15 cellular contexts compared by ENCODE assay signal in the genomic region with DNA sequence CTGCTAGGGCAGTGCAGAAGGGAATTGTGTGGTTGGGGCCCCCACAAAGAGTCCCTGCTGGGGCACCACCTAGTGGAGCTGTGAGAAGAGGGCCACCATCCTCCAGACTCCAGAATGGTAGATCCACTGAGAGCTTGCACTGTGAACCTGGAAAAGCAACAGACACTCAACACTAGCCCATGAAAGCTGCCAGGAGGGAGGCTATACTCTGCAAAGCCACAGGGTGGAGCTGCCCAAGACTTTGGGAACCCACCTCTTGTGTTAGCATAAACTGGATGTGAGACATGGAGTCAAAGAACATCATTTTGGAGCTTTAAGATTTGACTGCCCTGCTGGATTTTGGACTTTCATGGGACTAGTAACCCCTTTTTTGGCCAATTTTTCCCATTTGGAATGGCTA.
A peak's percentile ranks its signal among the peaks of the same experiment; 100 is the strongest.
DNase-seq lines count a peak whose midpoint lies in the region; ATAC-seq and TF ChIP-seq lines count a peak whose summit lies in the region.
"Had no signal": no experiment of that assay in that cellular context is flagged by ENCODE, and none has a peak within 500 bp of the region (broad histone marks: within the 10 kb centered on the region; RNA-seq: fewer than 3 reads in every experiment).

No MANE protein-coding gene starts in this region.

- H3K9me3 Mint-ChIP-seq in endodermal cell: peaks cover 23% of the 10 kb centered on the region

- TF ChIP-seq CTCF in GM12865 (IDR thresholded peaks at IDR 0.05; ENCODE audit: insufficient read depth, low read depth, low read length, missing control alignments) (peak; percentile 5), NB4 (IDR thresholded peaks at IDR 0.05; ENCODE audit: low read depth, low read length) (peak; percentile 31), endodermal cell (conservative IDR thresholded peaks at IDR 0.05) (peak; percentile 47)

- no peak overlapping the region for H3K4me3 Mint-ChIP-seq in endodermal cell
- H3K4me3 Mint-ChIP-seq: CD8-positive, alpha-beta memory T cell had no signal

- H3K4me3 ChIP-seq in GM12865 (ENCODE audit: low read depth, low read length) (no peak overlapping the region), NB4 (ENCODE audit: low read depth, low read length) (no peak overlapping the region), endodermal cell (ENCODE audit: low read length) (peak overlapping the region; percentile 53)
- H3K4me3 ChIP-seq: PC-9, SJSA1 had no signal

- H3K9ac ChIP-seq in endodermal cell (ENCODE audit: extremely low read depth, low read length, poor library complexity, severe bottlenecking): no peak overlapping the region
- H3K9ac ChIP-seq: KMS-11 had no signal

- in situ Hi-C loops in ACHN (cut with HindIII; ENCODE audit: low pct_ligation_motif_present, low pct_unique_long_range_greater_than_20kb, low sequenced_read_pairs): no loop called here

- no peaks in the 10 kb centered on the region for H3K27me3 ChIP-seq in endodermal cell (ENCODE audit: control insufficient read depth, insufficient read depth, low read length, poor library complexity, severe bottlenecking)
- H3K27me3 ChIP-seq: SJSA1 had no signal

- peaks cover 5% of the 10 kb centered on the region for H3K36me3 Mint-ChIP-seq in endodermal cell (ENCODE audit: low read depth)

- ATAC-seq in HG03571 (IDR thresholded peaks at IDR 0.05; ENCODE audit: unreplicated experiment): no peak

- H3K27ac Mint-ChIP-seq in endodermal cell: no peak overlapping the region
- H3K27ac Mint-ChIP-seq: CD8-positive, alpha-beta memory T cell had no signal

- TF ChIP-seq POLR2A in NB4 (IDR thresholded peaks at IDR 0.05; ENCODE audit: extremely low read depth, insufficient read length): no peak

- H3K9me3 ChIP-seq in endodermal cell (ENCODE audit: control insufficient read depth, low read length): peaks cover 25% of the 10 kb centered on the region
- H3K9me3 ChIP-seq: SJSA1 had no signal

- H3K4me1 Mint-ChIP-seq in endodermal cell: peaks cover 23% of the 10 kb centered on the region
- H3K4me1 Mint-ChIP-seq: CD8-positive, alpha-beta memory T cell had no signal

- DNase-seq in ACHN (peak; percentile 5), GM12865 (ENCODE audit: low read depth) (no peak), NB4 (ENCODE audit: low read depth) (peak; percentile 15), endodermal cell (peak; percentile 55), hepatic stellate cell (ENCODE audit: low spot score) (no peak), DMS79 (lab: John Stamatoyannopoulos, UW) (no peak)
- DNase-seq: CD8-positive, alpha-beta memory T cell; NCI-H1105 treated with DMSO at 0.1 percent for 48 hours; NCI-H1694 treated with DMSO at 0.1 percent for 48 hours; NCI-H526 treated with DMSO at 0.1 percent for 48 hours; PC-9; SW 1271 had no signal

- no peak overlapping the region for H3K27ac ChIP-seq in endodermal cell (ENCODE audit: low read depth, low read length)
- H3K27ac ChIP-seq: KMS-11, PC-9, SJSA1 had no signal

- H3K4me1 ChIP-seq in endodermal cell (ENCODE audit: control insufficient read depth, insufficient read depth, low read length): peaks cover 4% of the 10 kb centered on the region
- H3K4me1 ChIP-seq: SJSA1 had no signal

- peaks cover 10% of the 10 kb centered on the region for H3K27me3 Mint-ChIP-seq in endodermal cell (ENCODE audit: insufficient read depth)
- H3K27me3 Mint-ChIP-seq: CD8-positive, alpha-beta memory T cell had no signal

- no peaks in the 10 kb centered on the region for H3K36me3 ChIP-seq in endodermal cell (ENCODE audit: control insufficient read depth, insufficient read depth, low read length)
- H3K36me3 ChIP-seq: SJSA1 had no signal

Comparison
In these comparisons a context has a peak if more than half of its experiments do, and no peak if none do; other contexts are left out.
1. DNase-seq: peak in ACHN (single experiment), NB4 (single experiment) and endodermal cell (single experiment); none in GM12865 (single experiment), hepatic stellate cell (single experiment) and DMS79 (single experiment).
2. Peak in every context shown above with its lines, with median percentiles within 50 percentile points of each other: CTCF ChIP-seq.